In genomic region chr6:5357486-5357885, GRCh38 we compare ENCODE assay signal across 27 cellular contexts.
"Had no signal": no experiment of that assay in that cellular context is flagged by ENCODE, and none has a peak within 500 bp of the region (broad histone marks: within the 10 kb centered on the region; RNA-seq: fewer than 3 reads in every experiment).

No MANE protein-coding gene starts in this region.

- ATAC-seq: effector memory CD8-positive, alpha-beta T cell; esophagus mucosa; foreskin keratinocyte; gastrocnemius medialis; gastroesophageal sphincter; heart left ventricle; heart right ventricle had no signal

- DNase-seq: colonic mucosa; cortex of kidney; dermis blood vessel endothelial cell; dorsolateral prefrontal cortex; effector CD4-positive, alpha-beta T cell; effector CD8-positive, alpha-beta T cell; effector memory CD4-positive, alpha-beta T cell; effector memory CD8-positive, alpha-beta T cell; endodermal cell; erythroblast; esophagus squamous epithelium; foreskin fibroblast; foreskin keratinocyte; foreskin melanocyte; gastrocnemius medialis; glutamatergic neuron; head of caudate nucleus; heart left ventricle; heart right ventricle had no signal

- H3K9me3 ChIP-seq: colonic mucosa, esophagus muscularis mucosa, esophagus squamous epithelium, gastrocnemius medialis, gastroesophageal sphincter, heart left ventricle, heart right ventricle had no signal

- H3K27me3 ChIP-seq: colonic mucosa, dorsolateral prefrontal cortex, esophagus muscularis mucosa, esophagus squamous epithelium, foreskin keratinocyte, gastrocnemius medialis, gastroesophageal sphincter, heart left ventricle, heart right ventricle had no signal

- FAIRE-seq: endometrium, endothelial cell of umbilical vein, frontal cortex had no signal

- H3K4me1 ChIP-seq: colonic mucosa, foreskin keratinocyte had no signal

- H3K27ac ChIP-seq: colonic mucosa, coronary artery, dorsolateral prefrontal cortex, epithelial cell of prostate, esophagus muscularis mucosa, esophagus squamous epithelium, foreskin keratinocyte, gastrocnemius medialis, gastroesophageal sphincter, heart left ventricle, heart right ventricle had no signal

- H3K4me3 ChIP-seq: colonic mucosa, coronary artery, dorsolateral prefrontal cortex, esophagus muscularis mucosa, esophagus squamous epithelium, gastrocnemius medialis, gastroesophageal sphincter, heart left ventricle, heart right ventricle had no signal

- H3K36me3 ChIP-seq: colonic mucosa, esophagus muscularis mucosa, esophagus squamous epithelium, gastrocnemius medialis, gastroesophageal sphincter, heart left ventricle, heart right ventricle had no signal
